ENCODE assay signal across 8 cellular contexts in genomic region chr2:186256540-186256939, GRCh38.
DNase-seq lines count a peak whose midpoint lies in the region; ATAC-seq, FAIRE-seq and TF ChIP-seq lines count a peak whose summit lies in the region.

No MANE protein-coding gene starts in this region.

- FAIRE-seq in H54 (lab: Jason Lieb, UNC), result peak; percentile 76

- H3K36me3 ChIP-seq in DND-41 (ENCODE audit: insufficient read depth, low read length) (no peaks in the 10 kb centered on the region), WERI-Rb-1 (no peaks in the 10 kb centered on the region)

- H3K4me1 ChIP-seq in DND-41 (ENCODE audit: insufficient read depth, low read length), result no peaks in the 10 kb centered on the region

- H3K4me3 ChIP-seq in DND-41 (ENCODE audit: low read depth in 1 of 2, low read length in 2 of 2) (no peak overlapping the region), WERI-Rb-1 (ENCODE audit: low read depth, low read length) (no peak overlapping the region)

- H4K20me1 ChIP-seq in DND-41 (ENCODE audit: insufficient read depth, low read length), result no peaks in the 10 kb centered on the region

- no peaks in the 10 kb centered on the region for H3K9me3 ChIP-seq in DND-41 (ENCODE audit: insufficient read depth, low read length, severe bottlenecking)
- no peaks in the 10 kb centered on the region for H3K9me3 ChIP-seq in WERI-Rb-1 (ENCODE audit: severe bottlenecking)

- no peaks in the 10 kb centered on the region for H3K27me3 ChIP-seq in DND-41 (ENCODE audit: insufficient read depth, low read length, poor library complexity)
- H3K27me3 ChIP-seq in WERI-Rb-1 (ENCODE audit: insufficient read depth, low read depth, severe bottlenecking), result no peaks in the 10 kb centered on the region

- TF ChIP-seq CTCF in DND-41 (IDR thresholded peaks at IDR 0.05; ENCODE audit: borderline replicate concordance, extremely low read depth, low read length, poor library complexity, severe bottlenecking) (peak; percentile 67), WERI-Rb-1 (IDR thresholded peaks at IDR 0.05; ENCODE audit: low read depth, low read length) (peak; percentile 24; the same call in 1 of the 2 replicates)

- no peak overlapping the region for H3K9ac ChIP-seq in DND-41 (ENCODE audit: low read depth, low read length)

- intact Hi-C loops in posterior vena cava (cut with DNase I), result no loop called here

- no peak overlapping the region for H2AFZ ChIP-seq in DND-41 (ENCODE audit: low read depth, low read length)

- H3K4me2 ChIP-seq in DND-41 (ENCODE audit: insufficient read depth, low read length), result no peak overlapping the region

- no peak for DNase-seq in DND-41
- peak; percentile 6 for DNase-seq in H54 (ENCODE audit: insufficient read length, low spot score)
- DNase-seq in NCI-H146 (lab: John Stamatoyannopoulos, UW), result peak; percentile 48
- no peak for DNase-seq in WERI-Rb-1
- DNase-seq in iris pigment epithelial cell (ENCODE audit: low read depth), result peak; percentile 45
- no peak for DNase-seq in posterior vena cava (ENCODE audit: low spot score)
- no peak for DNase-seq in cortex of kidney (lab: John Stamatoyannopoulos, UW)

- H3K27ac ChIP-seq in DND-41 (ENCODE audit: low read length), result no peak overlapping the region
- no peak overlapping the region for H3K27ac ChIP-seq in WERI-Rb-1

- peak; percentile 64 for ATAC-seq in DND-41 (ENCODE audit: insufficient read depth, low read depth)
- ATAC-seq in HG03457 (IDR thresholded peaks at IDR 0.05; ENCODE audit: unreplicated experiment), result no peak

- TF ChIP-seq POLR2A in H54 (IDR thresholded peaks at IDR 0.05; ENCODE audit: low read depth, low read length), result no peak

- no peaks in the 10 kb centered on the region for H3K79me2 ChIP-seq in DND-41 (ENCODE audit: insufficient read depth, low read length)

Comparison
In these comparisons a context has a peak if more than half of its experiments do, and no peak if none do; other contexts are left out.
1. DNase-seq: peak in H54 (single experiment), NCI-H146 (single experiment) and iris pigment epithelial cell (single experiment); none in DND-41 (single experiment), WERI-Rb-1 (single experiment), posterior vena cava (single experiment) and cortex of kidney (single experiment).